Comparison of ENCODE assay signal across 11 cellular contexts in genomic region chr17:75695141-75695829, GRCh38. TPM values are rescaled to one million over a fixed set of nuclear protein-coding genes. Genes with fewer than 3 reads are reported as not detected.
DNase-seq lines count a peak whose midpoint lies in the region; ATAC-seq and TF ChIP-seq lines count a peak whose summit lies in the region.
"Had no signal": no experiment of that assay in that cellular context is flagged by ENCODE, and none has a peak within 500 bp of the region (broad histone marks: within the 10 kb centered on the region; RNA-seq: fewer than 3 reads in every experiment).

No MANE protein-coding gene starts in this region.

- intact Hi-C loops in right cardiac atrium (cut with DNase I): no loop called here
- intact Hi-C loops in cardiac septum (cut with DNase I): no loop called here
- intact Hi-C loops in colonic mucosa (cut with DNase I): no loop called here
- intact Hi-C loops in OCI-LY7 (cut with micrococcal nuclease; ENCODE audit: unreplicated experiment): no loop called here

- H3K79me2 ChIP-seq in OCI-LY7 (ENCODE audit: insufficient read depth, low read depth, low read length): peaks cover 24% of the 10 kb centered on the region

- WGBS in right cardiac atrium: 75% methylated on average over 7 of the region's 7 CpGs

- ATAC-seq in right cardiac atrium: no peak
- ATAC-seq in natural killer cell treated with Interleukin-12 subunit alpha and Interleukin-12 subunit beta and Interleukin-15 and Interleukin-18, amount 100 ng/mL, for 72 hours: no peak
- ATAC-seq in GM18517 (IDR thresholded peaks at IDR 0.05; ENCODE audit: unreplicated experiment): no peak

- H3K27me3 Mint-ChIP-seq in natural killer cell treated with Interleukin-12 subunit alpha and Interleukin-12 subunit beta and Interleukin-15 and Interleukin-18, amount 100 ng/mL, for 72 hours: no peaks in the 10 kb centered on the region
- H3K27me3 Mint-ChIP-seq: activated naive CD4-positive, alpha-beta T cell treated with anti-CD3 and anti-CD28 coated beads, Interleukin-2, amount 10 ng/mL, durations not matched to agents 7 days and 5 days had no signal

- H3K27ac Mint-ChIP-seq in natural killer cell treated with Interleukin-12 subunit alpha and Interleukin-12 subunit beta and Interleukin-15 and Interleukin-18, amount 100 ng/mL, for 72 hours: peak overlapping the region in 1 of 2 donors; percentile 26
- H3K27ac Mint-ChIP-seq: activated naive CD4-positive, alpha-beta T cell treated with anti-CD3 and anti-CD28 coated beads, Interleukin-2, amount 10 ng/mL, durations not matched to agents 7 days and 5 days had no signal

- H3K36me3 ChIP-seq in colonic mucosa (no peaks in the 10 kb centered on the region), muscle layer of duodenum (ENCODE audit: control insufficient read depth in 1 of 2, insufficient read depth in 2 of 2, low read length in 2 of 2) (peaks cover 10 to 44% of the 10 kb centered on the region in 2 donors), OCI-LY7 (ENCODE audit: insufficient read depth, low read length) (peaks cover 99% of the 10 kb centered on the region)

- peak overlapping the region in 1 of 2 donors; percentile 66 for H3K9ac ChIP-seq in colonic mucosa (ENCODE audit: low read depth in 2 of 2, low read length in 2 of 2)

- H3K4me2 ChIP-seq in OCI-LY7 (ENCODE audit: low read length): no peak overlapping the region

- POLR2A ChIA-PET in OCI-LY7 (lab: Charles Lee): interaction anchor here (0.6 to 0.8 kb wide), 3 partner anchors 12 to 86 kb away, joined by 3 to 6 read pairs (median 3); no protein-coding TSS in a partner anchor

- no peak overlapping the region for H3K4me3 Mint-ChIP-seq in natural killer cell treated with Interleukin-12 subunit alpha and Interleukin-12 subunit beta and Interleukin-15 and Interleukin-18, amount 100 ng/mL, for 72 hours
- H3K4me3 Mint-ChIP-seq: activated naive CD4-positive, alpha-beta T cell treated with anti-CD3 and anti-CD28 coated beads, Interleukin-2, amount 10 ng/mL, durations not matched to agents 7 days and 5 days had no signal

- H3K36me3 Mint-ChIP-seq in natural killer cell treated with Interleukin-12 subunit alpha and Interleukin-12 subunit beta and Interleukin-15 and Interleukin-18, amount 100 ng/mL, for 72 hours: peaks cover 4% of the 10 kb centered on the region

- peak overlapping the region; percentile 93 for H3K27ac ChIP-seq in right cardiac atrium (ENCODE audit: low read length)
- peak overlapping the region; percentile 96 for H3K27ac ChIP-seq in colonic mucosa
- H3K27ac ChIP-seq in muscle layer of duodenum (ENCODE audit: low read length): peak overlapping the region; percentile 84
- H3K27ac ChIP-seq in OCI-LY7 (ENCODE audit: low read depth, low read length, poor library complexity, severe bottlenecking): no peak overlapping the region

- H4K20me1 ChIP-seq in OCI-LY7 (ENCODE audit: insufficient read depth, low read length): no peaks in the 10 kb centered on the region

- peaks cover 26 to 34% of the 10 kb centered on the region in 2 donors for H3K4me1 Mint-ChIP-seq in natural killer cell treated with Interleukin-12 subunit alpha and Interleukin-12 subunit beta and Interleukin-15 and Interleukin-18, amount 100 ng/mL, for 72 hours (ENCODE audit: low read depth in 2 of 2)

- H3K9me3 ChIP-seq in right cardiac atrium (ENCODE audit: control insufficient read depth, low read length) (no peaks in the 10 kb centered on the region), colonic mucosa (no peaks in the 10 kb centered on the region), muscle layer of duodenum (ENCODE audit: control insufficient read depth in 1 of 2, low read length in 2 of 2) (no peaks in the 10 kb centered on the region), OCI-LY7 (ENCODE audit: low read length) (no peaks in the 10 kb centered on the region)
- H3K9me3 ChIP-seq: thyroid gland had no signal

- DNase-seq in right cardiac atrium: no peak
- no peak for DNase-seq in cardiac septum (ENCODE audit: low spot score)
- no peak for DNase-seq in colonic mucosa
- DNase-seq in OCI-LY7 (ENCODE audit: low spot score): no peak
- no peak for DNase-seq in natural killer cell treated with Interleukin-12 subunit alpha and Interleukin-12 subunit beta and Interleukin-15 and Interleukin-18, amount 100 ng/mL, for 72 hours (ENCODE audit: low spot score)
- DNase-seq in hippocampal formation (lab: John Stamatoyannopoulos, UW): no peak
- DNase-seq: activated naive CD4-positive, alpha-beta T cell treated with anti-CD3 and anti-CD28 coated beads, Interleukin-2, amount 10 ng/mL, durations not matched to agents 7 days and 5 days; stimulated activated CD4-positive, alpha-beta T cell treated with anti-CD3 and anti-CD28 coated beads, Interleukin-4, amount 100 ng/mL, for 24 hours; thyroid gland had no signal

- no peak overlapping the region for H2AFZ ChIP-seq in OCI-LY7 (ENCODE audit: low read length)

- TF ChIP-seq CTCF in colonic mucosa (IDR thresholded peaks at IDR 0.05) (no peak), OCI-LY7 (conservative IDR thresholded peaks at IDR 0.05; ENCODE audit: low read length) (no peak)

- H3K9me3 Mint-ChIP-seq in natural killer cell treated with Interleukin-12 subunit alpha and Interleukin-12 subunit beta and Interleukin-15 and Interleukin-18, amount 100 ng/mL, for 72 hours: no peaks in the 10 kb centered on the region
- H3K9me3 Mint-ChIP-seq: activated naive CD4-positive, alpha-beta T cell treated with anti-CD3 and anti-CD28 coated beads, Interleukin-2, amount 10 ng/mL, durations not matched to agents 7 days and 5 days had no signal

- H3K4me3 ChIP-seq in right cardiac atrium (ENCODE audit: low read length) (no peak overlapping the region), colonic mucosa (no peak overlapping the region), muscle layer of duodenum (ENCODE audit: low read depth in 1 of 2, low read length in 2 of 2) (no peak overlapping the region), OCI-LY7 (ENCODE audit: low read depth, low read length, poor library complexity, severe bottlenecking) (no peak overlapping the region)
- H3K4me3 ChIP-seq: thyroid gland had no signal

- H3K27me3 ChIP-seq in right cardiac atrium (ENCODE audit: control insufficient read depth, insufficient read depth) (no peaks in the 10 kb centered on the region), colonic mucosa (no peaks in the 10 kb centered on the region), muscle layer of duodenum (ENCODE audit: low read depth, low read length) (no peaks in the 10 kb centered on the region)
- H3K27me3 ChIP-seq: thyroid gland had no signal

- BruUV-seq in OCI-LY7 (replicated peaks; lab: Mats Ljungman, UMichigan): no TSS peak

- peaks cover 12% of the 10 kb centered on the region for H3K4me1 ChIP-seq in right cardiac atrium (ENCODE audit: control insufficient read depth, insufficient read depth, low read length)
- H3K4me1 ChIP-seq in colonic mucosa: peaks cover 3% of the 10 kb centered on the region
- peaks cover 4 to 32% of the 10 kb centered on the region in 2 donors for H3K4me1 ChIP-seq in muscle layer of duodenum (ENCODE audit: control insufficient read depth in 1 of 2, insufficient read depth in 2 of 2, low read length in 2 of 2)
- H3K4me1 ChIP-seq in OCI-LY7 (ENCODE audit: insufficient read depth, low read length, poor library complexity, severe bottlenecking): peaks cover 15% of the 10 kb centered on the region

- H3K9me2 ChIP-seq in OCI-LY7 (ENCODE audit: insufficient read depth, low read length): no peaks in the 10 kb centered on the region

- CTCF ChIA-PET in OCI-LY7 (lab: Charles Lee; ENCODE audit: unreplicated experiment): no interaction called here

RNA-seq across cellular contexts. Expression of gene ITGB4, which starts 26.0 kb away (rescaled TPM):
- 10 to 100 TPM; 19.9 to 29.7 (median 23.6) TPM for total RNA-seq in right cardiac atrium
- 12.7 TPM for polyA plus RNA-seq in right cardiac atrium
- total RNA-seq in cardiac septum: 5.7 TPM
- 100 to 1,000 TPM; 267 to 272 TPM for total RNA-seq in colonic mucosa
- total RNA-seq in OCI-LY7 (2014; rRNA removed; shearing (Covaris generic)): 0.66 and 2.0 TPM in 2 replicates
- total RNA-seq in OCI-LY7 (2022): 1.9 and 3.9 TPM in 2 replicates
- total RNA-seq in natural killer cell treated with Interleukin-12 subunit alpha and Interleukin-12 subunit beta and Interleukin-15 and Interleukin-18, amount 100 ng/mL, for 72 hours: under 1 TPM in 1 of 2 donors, not detected in 1; 0.90 TPM

RNA-seq across cellular contexts. Expression of gene SAP30BP, which starts 28.1 kb away (rescaled TPM):
- total RNA-seq in right cardiac atrium (10 to 100 TPM; 51.0 to 66.5 (median 56.3) TPM), cardiac septum (47.2 TPM), colonic mucosa (10 to 100 TPM; 68.0 to 68.1 TPM), OCI-LY7 (2022) (180 and 187 TPM in 2 replicates)
- 58.5 TPM for polyA plus RNA-seq in right cardiac atrium
- total RNA-seq in OCI-LY7 (2014; rRNA removed; shearing (Covaris generic)): 122 and 127 TPM in 2 replicates
- 100 to 1,000 TPM; 129 TPM for total RNA-seq in natural killer cell treated with Interleukin-12 subunit alpha and Interleukin-12 subunit beta and Interleukin-15 and Interleukin-18, amount 100 ng/mL, for 72 hours

RNA-seq across cellular contexts. Expression of gene RECQL5, which starts 28.3 kb away (rescaled TPM):
- total RNA-seq in right cardiac atrium (10 to 100 TPM in 3 of 4 donors, 1 to 10 TPM in 1; 7.9 to 19.9 (median 14.8) TPM), cardiac septum (11.3 TPM), colonic mucosa (10 to 100 TPM; 18.7 to 43.1 TPM), OCI-LY7 (2022) (133 and 139 TPM in 2 replicates)
- polyA plus RNA-seq in right cardiac atrium: 13.5 TPM
- total RNA-seq in OCI-LY7 (2014; rRNA removed; shearing (Covaris generic)): 90.0 and 91.9 TPM in 2 replicates
- 10 to 100 TPM; 32.6 to 59.7 TPM for total RNA-seq in natural killer cell treated with Interleukin-12 subunit alpha and Interleukin-12 subunit beta and Interleukin-15 and Interleukin-18, amount 100 ng/mL, for 72 hours

Comparison
In these comparisons a context has a peak if more than half of its experiments do, and no peak if none do; other contexts are left out.
1. RNA of gene ITGB4, which starts 26.0 kb away (total RNA-seq): 267 to 272 TPM in colonic mucosa; 19.9 to 29.7 TPM in right cardiac atrium, 5.7 TPM in cardiac septum (single experiment), 0.66 to 3.9 TPM in OCI-LY7 and 0.90 TPM in natural killer cell treated with Interleukin-12 subunit alpha and Interleukin-12 subunit beta and Interleukin-15 and Interleukin-18, amount 100 ng/mL, for 72 hours; every median in the first group is over 4 times any median in the second.